In genomic region chr5:172411423-172412111, GRCh38 we compare ENCODE assay signal across 9 cellular contexts. TPM values are rescaled to one million over a fixed set of nuclear protein-coding genes. Genes with fewer than 3 reads are reported as not detected.
DNase-seq lines count a peak whose midpoint lies in the region; ATAC-seq and TF ChIP-seq lines count a peak whose summit lies in the region.
"Had no signal": no experiment of that assay in that cellular context is flagged by ENCODE, and none has a peak within 500 bp of the region (broad histone marks: within the 10 kb centered on the region; RNA-seq: fewer than 3 reads in every experiment).

No MANE protein-coding gene starts in this region.

- no peaks in the 10 kb centered on the region for H3K27me3 ChIP-seq in esophagus squamous epithelium
- H3K27me3 ChIP-seq in psoas muscle (ENCODE audit: insufficient read depth in 3 of 3, low read length in 2 of 3), result no peaks in the 10 kb centered on the region
- H3K27me3 ChIP-seq in MG63, result no peaks in the 10 kb centered on the region

- H3K4me3 Mint-ChIP-seq in natural killer cell, result no peak overlapping the region

- intact Hi-C loops in esophagus squamous epithelium (cut with DNase I), result no loop called here
- intact Hi-C loops in psoas muscle (cut with DNase I), result no loop called here
- intact Hi-C loops in natural killer cell (cut with micrococcal nuclease), result no loop called here

- no peak overlapping the region for H3K27ac Mint-ChIP-seq in natural killer cell

- ATAC-seq in psoas muscle (peak in 1 of 4 donors; percentile 33), esophagus mucosa (no peak), natural killer cell (no peak)

- TF ChIP-seq CTCF in AG10803 (conservative IDR thresholded peaks at IDR 0.05; ENCODE audit: low read length) (0 out of 2 replicates have a peak, but pooled peaks have one; percentile 4), esophagus squamous epithelium (IDR thresholded peaks at IDR 0.05) (no peak), psoas muscle (IDR thresholded peaks at IDR 0.05) (no peak), natural killer cell (IDR thresholded peaks at IDR 0.05) (no peak)

- peaks cover 0 to 5% of the 10 kb centered on the region in 2 donors for H3K27me3 Mint-ChIP-seq in natural killer cell (ENCODE audit: low read depth in 2 of 2)

- H3K9me3 Mint-ChIP-seq in natural killer cell, result no peaks in the 10 kb centered on the region

- H3K4me3 ChIP-seq in AG10803 (ENCODE audit: low read length) (no peak overlapping the region), esophagus squamous epithelium (no peak overlapping the region), psoas muscle (no peak overlapping the region), MG63 (no peak overlapping the region)

- TF ChIP-seq POLR2A in esophagus squamous epithelium (IDR thresholded peaks at IDR 0.05), result no peak

- H3K4me1 ChIP-seq in esophagus squamous epithelium (peaks cover 38 to 73% (median 46%) of the 10 kb centered on the region in 3 donors), psoas muscle (no peaks in the 10 kb centered on the region)

- H3K9me3 ChIP-seq in esophagus squamous epithelium (no peaks in the 10 kb centered on the region), psoas muscle (no peaks in the 10 kb centered on the region), MG63 (no peaks in the 10 kb centered on the region)

- H3K27ac ChIP-seq in esophagus squamous epithelium, result peak overlapping the region; percentile 60 to 93 (median 83)
- peak overlapping the region; percentile 4 for H3K27ac ChIP-seq in psoas muscle

- H3K36me3 ChIP-seq in esophagus squamous epithelium (no peaks in the 10 kb centered on the region), psoas muscle (ENCODE audit: insufficient read depth in 1 of 2, low read depth in 1 of 2) (no peaks in the 10 kb centered on the region), MG63 (peaks cover 18% of the 10 kb centered on the region)

- H3K36me3 Mint-ChIP-seq in natural killer cell, result no peaks in the 10 kb centered on the region

- in situ Hi-C loops in ACHN (cut with HindIII; ENCODE audit: low pct_ligation_motif_present, low pct_unique_long_range_greater_than_20kb, low sequenced_read_pairs), result no loop called here

- DNase-seq in AG10803 (ENCODE audit: low read depth) (peak; percentile 85), RPMI7951 (ENCODE audit: low read depth) (peak; percentile 78), esophagus squamous epithelium (lab: John Stamatoyannopoulos, UW) (no peak), psoas muscle (peak in 1 of 2 donors; percentile 70), MG63 (no peak), ACHN (no peak), natural killer cell (no peak)
- DNase-seq: DMS53 had no signal

- H3K4me1 Mint-ChIP-seq in natural killer cell, result no peaks in the 10 kb centered on the region

- 55 to 65% methylated on average over 7 of the region's 7 CpGs for WGBS in esophagus squamous epithelium, 2 donors
- WGBS in psoas muscle, 3 donors, result 42 to 58% (median 51%) methylated on average over 7 of the region's 7 CpGs

RNA-seq across cellular contexts. Expression of gene SH3PXD2B, which starts 42.8 kb away (rescaled TPM):
- 13.8 and 18.5 TPM in 2 replicates for total RNA-seq in RPMI7951 (2014; rRNA removed; shearing (Covaris generic))
- total RNA-seq in esophagus squamous epithelium (10 to 100 TPM in 3 of 4 donors, 1 to 10 TPM in 1; 7.1 to 22.1 (median 13.8) TPM), psoas muscle (1 to 10 TPM; 2.5 to 5.3 (median 3.0) TPM), esophagus mucosa (16.5 TPM), natural killer cell (under 1 TPM in 2 of 3 donors, not detected in 1; 0.25 to 0.35 TPM)
- polyA plus RNA-seq in psoas muscle, result 1 to 10 TPM in 1 of 3 donors, under 1 TPM in 2; 0.58 to 2.5 (median 0.77) TPM
- 4.4 and 15.2 TPM in 2 replicates for total RNA-seq in MG63 (2014; rRNA removed; shearing (Covaris generic); ENCODE audit: low replicate concordance)

Comparison
In these comparisons a context has a peak if more than half of its experiments do, and no peak if none do; other contexts are left out.
1. DNase-seq: peak in AG10803 (single experiment) and RPMI7951 (single experiment); none in esophagus squamous epithelium (single experiment), MG63 (single experiment), ACHN (single experiment) and natural killer cell (single experiment).